ENCODE assay signal across 18 cellular contexts in the genomic region with DNA sequence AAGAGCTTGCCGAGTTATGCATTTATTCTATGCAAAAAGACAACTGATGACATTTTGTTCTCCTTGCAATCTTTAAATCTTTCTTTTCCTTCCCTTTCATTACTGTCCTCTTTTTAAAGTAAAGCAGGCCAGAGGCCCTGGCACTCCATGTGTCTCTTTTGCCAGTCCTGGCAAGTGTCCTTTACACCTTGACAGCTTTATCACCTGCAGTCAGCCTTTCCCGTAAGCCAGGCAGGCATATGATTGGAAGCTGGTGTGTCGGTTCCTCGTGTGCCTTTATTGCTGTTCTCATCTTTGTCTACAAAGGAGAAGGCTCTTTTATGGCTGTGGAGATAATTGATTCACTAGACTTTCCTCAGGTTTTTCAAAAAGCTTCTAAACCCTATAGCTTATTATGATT.
"Had no signal": no experiment of that assay in that cellular context is flagged by ENCODE, and none has a peak within 500 bp of the region (broad histone marks: within the 10 kb centered on the region; RNA-seq: fewer than 3 reads in every experiment).

No MANE protein-coding gene starts in this region.

- DNase-seq: dorsolateral prefrontal cortex; effector CD4-positive, alpha-beta T cell; head of caudate nucleus; left colon; mesenchymal stem cell; natural killer cell; occipital lobe; ovary; posterior cingulate gyrus; retina; right lobe of liver; stimulated activated CD4-positive, alpha-beta T cell treated with anti-CD3 and anti-CD28 coated beads, Interleukin-2, amount 100 ng/mL, for 24 hours; stimulated activated CD4-positive, alpha-beta T cell treated with anti-CD3 and anti-CD28 coated beads, Interleukin-4, amount 100 ng/mL, for 24 hours; stimulated activated naive CD4-positive, alpha-beta T cell treated with Interleukin-2 at 50 U/mL for 16 hours; stomach; thyroid gland had no signal

- H3K36me3 ChIP-seq: ovary, right lobe of liver, stomach, thyroid gland had no signal

- H3K27ac ChIP-seq: dorsolateral prefrontal cortex, ovary, right lobe of liver, stomach, thyroid gland had no signal

- ATAC-seq: left colon; natural killer cell; right lobe of liver; stimulated activated effector memory CD8-positive, alpha-beta T cell treated with anti-CD3 and anti-CD28 coated beads, Interleukin-12 subunit alpha, Interleukin-12 subunit beta, amount 100 ng/mL, for 72 hours had no signal

- H3K4me3 ChIP-seq: dorsolateral prefrontal cortex, ovary, right lobe of liver, smooth muscle cell, stomach, thyroid gland had no signal

- H3K4me1 ChIP-seq: right lobe of liver, stomach, thyroid gland had no signal

- H3K9me3 ChIP-seq: ovary, right lobe of liver, stomach, thyroid gland had no signal

- H3K27me3 ChIP-seq: ovary, right lobe of liver, stomach, thyroid gland had no signal
